Comparison of ENCODE assay signal across 16 cellular contexts in genomic region chr2:192414794-192415193, GRCh38.
"Had no signal": no experiment of that assay in that cellular context is flagged by ENCODE, and none has a peak within 500 bp of the region (broad histone marks: within the 10 kb centered on the region; RNA-seq: fewer than 3 reads in every experiment).

No MANE protein-coding gene starts in this region.

- H2AFZ ChIP-seq: parathyroid adenoma had no signal

- H3K27ac ChIP-seq: colonic mucosa, parathyroid adenoma, stomach had no signal

- H3K36me3 ChIP-seq: colonic mucosa, stomach had no signal

- H3K4me1 ChIP-seq: colonic mucosa, parathyroid adenoma, stomach had no signal

- H3K4me3 Mint-ChIP-seq: activated B cell treated with CpG ODN at 0.5 μM for 24 hours; activated CD8-positive, alpha-beta T cell treated with anti-CD3 and anti-CD28 coated beads for 36 hours; activated T-helper 17 cell treated with anti-CD3 and anti-CD28 coated beads, Interleukin-2, amount 50 U/mL, for 72 hours; brain; natural killer cell had no signal

- H3K27me3 Mint-ChIP-seq: activated B cell treated with CpG ODN at 0.5 μM for 24 hours; activated CD8-positive, alpha-beta T cell treated with anti-CD3 and anti-CD28 coated beads for 36 hours; activated T-helper 17 cell treated with anti-CD3 and anti-CD28 coated beads, Interleukin-2, amount 50 U/mL, for 72 hours had no signal

- H3K27me3 ChIP-seq: colonic mucosa, stomach had no signal

- ATAC-seq: activated CD8-positive, alpha-beta T cell treated with anti-CD3 and anti-CD28 coated beads for 36 hours; activated T-helper 17 cell treated with anti-CD3 and anti-CD28 coated beads, Interleukin-2, amount 50 U/mL, for 72 hours; natural killer cell had no signal

- H3K79me2 ChIP-seq: parathyroid adenoma had no signal

- H3K9ac ChIP-seq: parathyroid adenoma had no signal

- H3K9me3 ChIP-seq: colonic mucosa had no signal

- H3K4me1 Mint-ChIP-seq: activated B cell treated with CpG ODN at 0.5 μM for 24 hours; activated T-helper 17 cell treated with anti-CD3 and anti-CD28 coated beads, Interleukin-2, amount 50 U/mL, for 72 hours; brain; natural killer cell had no signal

- DNase-seq: activated B cell treated with CpG ODN at 0.5 μM for 24 hours; activated CD4-positive, alpha-beta T cell treated with anti-CD3 and anti-CD28 coated beads for 48 hours; activated CD8-positive, alpha-beta T cell treated with anti-CD3 and anti-CD28 coated beads for 36 hours; activated naive CD4-positive, alpha-beta T cell treated with Interleukin-2 at 50 U/mL for 16 hours; activated T-cell treated with anti-CD3 and anti-CD28 coated beads, Interleukin-2, amount 50 U/mL, for 1 hour; central memory CD4-positive, alpha-beta T cell; colonic mucosa; foreskin melanocyte; kidney glomerular epithelial cell; natural killer cell; stomach; trophoblast cell had no signal

- H3K27ac Mint-ChIP-seq: activated B cell treated with CpG ODN at 0.5 μM for 24 hours; activated CD8-positive, alpha-beta T cell treated with anti-CD3 and anti-CD28 coated beads for 36 hours; activated T-helper 17 cell treated with anti-CD3 and anti-CD28 coated beads, Interleukin-2, amount 50 U/mL, for 72 hours; brain; natural killer cell had no signal

- H3K36me3 Mint-ChIP-seq: brain, natural killer cell had no signal

- H3K4me3 ChIP-seq: colonic mucosa, lung, stomach had no signal

- H3K9me3 Mint-ChIP-seq: activated B cell treated with CpG ODN at 0.5 μM for 24 hours; activated CD8-positive, alpha-beta T cell treated with anti-CD3 and anti-CD28 coated beads for 36 hours; activated T-helper 17 cell treated with anti-CD3 and anti-CD28 coated beads, Interleukin-2, amount 50 U/mL, for 72 hours had no signal
